ENCODE assay signal across 13 cellular contexts in the genomic region with DNA sequence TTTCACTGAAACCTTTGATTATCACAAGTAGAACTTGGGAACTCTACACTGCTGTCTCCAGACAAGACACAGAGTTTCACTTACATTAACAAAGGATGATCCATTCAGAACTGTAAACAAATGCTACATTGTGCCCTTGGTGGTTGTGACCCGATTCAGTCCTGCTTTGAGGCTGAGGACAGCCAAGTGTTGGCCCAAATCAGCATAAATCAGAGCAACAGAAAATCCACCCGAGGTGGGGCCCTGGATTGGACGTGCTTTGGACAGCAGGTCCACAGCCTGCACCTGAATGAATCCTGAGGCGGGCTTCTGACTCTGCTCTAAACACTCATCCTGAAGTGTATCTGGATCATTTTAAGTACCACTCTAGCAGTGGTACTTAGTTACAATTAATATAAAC.
DNase-seq lines count a peak whose midpoint lies in the region; ATAC-seq and TF ChIP-seq lines count a peak whose summit lies in the region.
"Had no signal": no experiment of that assay in that cellular context is flagged by ENCODE, and none has a peak within 500 bp of the region (broad histone marks: within the 10 kb centered on the region; RNA-seq: fewer than 3 reads in every experiment).

No MANE protein-coding gene starts in this region.

- H3K4me3 ChIP-seq in transverse colon = no peak overlapping the region
- no peak overlapping the region for H3K4me3 ChIP-seq in vagina
- H3K4me3 ChIP-seq: PC-9 had no signal

- in situ Hi-C loops in transverse colon (cut with MboI; ENCODE audit: low pct_ligation_motif_present in 1 of 4, low pct_unique_long_range_greater_than_20kb in 1 of 4, low sequenced_read_pairs in 3 of 4) = no loop called here

- H3K27ac Mint-ChIP-seq in activated naive CD4-positive, alpha-beta T cell treated with anti-CD3 and anti-CD28 coated beads, Interleukin-2, amount 50 U/mL, for 72 hours = peak overlapping the region; percentile 58 to 68

- intact Hi-C loops in transverse colon (cut with DNase I; ENCODE audit: low total_unique reads) (no loop called here), vagina (cut with DNase I) (no loop called here)

- TF ChIP-seq POLR2A in transverse colon (IDR thresholded peaks at IDR 0.05) (no peak), vagina (IDR thresholded peaks at IDR 0.05) (no peak)

- 76% methylated on average over 4 of the region's 4 CpGs; no CpG with 5 or more reads in 1 of the 2 donors for WGBS in transverse colon (ENCODE audit: low coverage in 1 of 2), 2 donors

- H3K9me3 ChIP-seq in transverse colon = no peaks in the 10 kb centered on the region
- no peaks in the 10 kb centered on the region for H3K9me3 ChIP-seq in vagina

- TF ChIP-seq CTCF in transverse colon (IDR thresholded peaks at IDR 0.05) (no peak), vagina (IDR thresholded peaks at IDR 0.05) (no peak)

- H3K9me3 Mint-ChIP-seq in activated naive CD4-positive, alpha-beta T cell treated with anti-CD3 and anti-CD28 coated beads, Interleukin-2, amount 50 U/mL, for 72 hours = no peaks in the 10 kb centered on the region

- TF ChIP-seq EP300 in transverse colon (IDR thresholded peaks at IDR 0.05; ENCODE audit: low read depth) = no peak

- H3K27ac ChIP-seq in angular gyrus (ENCODE audit: low read depth, low read length) (peak overlapping the region; percentile 34), transverse colon (peak overlapping the region in 3 of 4 donors; percentile 29 to 93 (median 87)), vagina (no peak overlapping the region)
- H3K27ac ChIP-seq: PC-9 had no signal

- H3K4me1 ChIP-seq in transverse colon (peaks cover 24 to 79% (median 30%) of the 10 kb centered on the region in 4 donors), vagina (peaks cover 52% of the 10 kb centered on the region)

- H3K27me3 ChIP-seq in transverse colon (no peaks in the 10 kb centered on the region), vagina (no peaks in the 10 kb centered on the region)

- H3K36me3 ChIP-seq in transverse colon = no peaks in the 10 kb centered on the region
- H3K36me3 ChIP-seq in vagina = no peaks in the 10 kb centered on the region

- ATAC-seq in activated naive CD4-positive, alpha-beta T cell treated with anti-CD3 and anti-CD28 coated beads, Interleukin-2, amount 50 U/mL, for 72 hours = no peak
- no peak for ATAC-seq in GM18498 (IDR thresholded peaks at IDR 0.05; ENCODE audit: unreplicated experiment)

- H3K36me3 Mint-ChIP-seq in activated naive CD4-positive, alpha-beta T cell treated with anti-CD3 and anti-CD28 coated beads, Interleukin-2, amount 50 U/mL, for 72 hours = peaks cover 24 to 49% of the 10 kb centered on the region in 2 donors

- no peak for DNase-seq in activated naive CD4-positive, alpha-beta T cell treated with anti-CD3 and anti-CD28 coated beads, Interleukin-2, amount 50 U/mL, for 72 hours (ENCODE audit: low spot score in 2 of 2)
- no peak for DNase-seq in activated naive CD4-positive, alpha-beta T cell treated with anti-CD3 and anti-CD28 coated beads, Interleukin-2, amount 50 U/mL, for 16 hours
- DNase-seq in midbrain (lab: John Stamatoyannopoulos, UW) (peak; percentile 69), transverse colon (no peak), vagina (ENCODE audit: extremely low spot score in 2 of 2) (no peak), activated gamma-delta T cell treated with Interleukin-2 at 50 U/mL for 16 hours (no peak)
- DNase-seq: HCEC 1CT; mesendoderm; NCI-H2029; PC-9; stimulated activated CD4-positive, alpha-beta T cell treated with anti-CD3 and anti-CD28 coated beads, Interleukin-4, amount 100 ng/mL, for 4 hours had no signal
